ENCODE assay signal across 9 cellular contexts in the genomic region with DNA sequence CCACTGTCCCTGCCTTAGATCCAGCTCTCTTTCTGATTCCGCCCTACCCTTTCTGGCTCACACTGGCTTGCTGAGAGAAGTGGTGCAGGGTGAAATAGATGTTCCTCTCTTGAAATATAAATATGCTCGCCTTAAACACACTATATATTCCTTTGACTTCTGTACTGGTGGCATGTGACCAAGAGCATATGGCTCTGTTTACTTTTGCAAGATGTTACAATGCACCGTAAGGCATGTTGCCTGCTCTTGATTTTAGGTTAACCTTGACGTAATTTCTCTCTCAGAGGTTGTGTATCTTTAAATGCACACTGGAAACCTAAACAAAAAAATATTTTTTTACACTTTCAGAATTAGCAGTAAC. TPM values are rescaled to one million over a fixed set of nuclear protein-coding genes. Genes with fewer than 3 reads are reported as not detected.
DNase-seq lines count a peak whose midpoint lies in the region; ATAC-seq, FAIRE-seq and TF ChIP-seq lines count a peak whose summit lies in the region.
"Had no signal": no experiment of that assay in that cellular context is flagged by ENCODE, and none has a peak within 500 bp of the region (broad histone marks: within the 10 kb centered on the region; RNA-seq: fewer than 3 reads in every experiment).

No MANE protein-coding gene starts in this region.

- H3K36me3 ChIP-seq in heart left ventricle = no peaks in the 10 kb centered on the region
- H3K36me3 ChIP-seq in iPS-15b (ENCODE audit: control insufficient read depth, insufficient read depth, low read length) = no peaks in the 10 kb centered on the region
- no peaks in the 10 kb centered on the region for H3K36me3 ChIP-seq in suprapubic skin

- FAIRE-seq in urothelium cell line (lab: Jason Lieb, UNC) = no peak

- WGBS in heart left ventricle, 4 donors = 14 to 23% (median 18%) methylated on average over 4 of the region's 4 CpGs
- 7% methylated on average over 4 of the region's 4 CpGs for WGBS in suprapubic skin

- TF ChIP-seq POLR2A in heart left ventricle (IDR thresholded peaks at IDR 0.05) (no peak), suprapubic skin (IDR thresholded peaks at IDR 0.05) (no peak)

- peaks cover 34% of the 10 kb centered on the region for H3K27me3 Mint-ChIP-seq in T-helper 17 cell

- intact Hi-C loops in heart left ventricle (cut with DNase I) = no loop called here
- intact Hi-C loops in left ventricle myocardium superior (cut with micrococcal nuclease) = no loop called here

- peaks cover 35% of the 10 kb centered on the region for H3K4me1 Mint-ChIP-seq in T-helper 17 cell

- H3K9me3 ChIP-seq in heart left ventricle = peaks cover 0 to 14% (median 0%) of the 10 kb centered on the region in 12 donors
- H3K9me3 ChIP-seq in T-helper 17 cell (ENCODE audit: control insufficient read depth, low read length, poor library complexity, severe bottlenecking) = peaks cover 7% of the 10 kb centered on the region
- no peaks in the 10 kb centered on the region for H3K9me3 ChIP-seq in iPS-15b (ENCODE audit: control insufficient read depth, insufficient read depth, low read length)
- H3K9me3 ChIP-seq in suprapubic skin = no peaks in the 10 kb centered on the region

- H3K36me3 Mint-ChIP-seq in T-helper 17 cell (ENCODE audit: low read depth) = peaks cover 11% of the 10 kb centered on the region

- H3K4me3 Mint-ChIP-seq in T-helper 17 cell = peak overlapping the region; percentile 89

- H3K4me3 ChIP-seq in heart left ventricle = peak overlapping the region; percentile 72 to 95 (median 84)
- H3K4me3 ChIP-seq in iPS-15b (ENCODE audit: low read depth, low read length) = peak overlapping the region; percentile 96
- peak overlapping the region; percentile 96 for H3K4me3 ChIP-seq in suprapubic skin

- H3K27me3 ChIP-seq in heart left ventricle (peaks cover 18 to 39% (median 33%) of the 10 kb centered on the region in 9 donors), iPS-15b (ENCODE audit: control insufficient read depth, insufficient read depth, low read length) (peaks cover 39% of the 10 kb centered on the region), suprapubic skin (peaks cover 37% of the 10 kb centered on the region)

- ATAC-seq in heart left ventricle = no peak
- ATAC-seq in left ventricle myocardium superior = no peak
- ATAC-seq in T-helper 17 cell = no peak
- no peak for ATAC-seq in HG02571 (IDR thresholded peaks at IDR 0.05; ENCODE audit: unreplicated experiment)

- TF ChIP-seq EP300 in suprapubic skin (IDR thresholded peaks at IDR 0.05) = no peak

- H3K27ac ChIP-seq in heart left ventricle (peak overlapping the region in 10 of 12 donors; percentile 23 to 81 (median 72)), suprapubic skin (peak overlapping the region; percentile 83)

- TF ChIP-seq CTCF in heart left ventricle (IDR thresholded peaks at IDR 0.05) = no peak
- TF ChIP-seq CTCF in suprapubic skin (IDR thresholded peaks at IDR 0.05) = no peak

- peak overlapping the region; percentile 59 for H3K27ac Mint-ChIP-seq in T-helper 17 cell

- H3K9ac ChIP-seq in iPS-15b (ENCODE audit: low read depth, low read length) = peak overlapping the region; percentile 95

- H3K4me1 ChIP-seq in heart left ventricle (peaks cover 0 to 41% (median 15%) of the 10 kb centered on the region in 12 donors), iPS-15b (ENCODE audit: control insufficient read depth, insufficient read depth, low read length) (peaks cover 2% of the 10 kb centered on the region), suprapubic skin (peaks cover 43% of the 10 kb centered on the region)

- no peak for DNase-seq in heart left ventricle
- DNase-seq in left ventricle myocardium superior = no peak
- no peak for DNase-seq in T-helper 17 cell
- DNase-seq in suprapubic skin (ENCODE audit: low spot score in 2 of 2) = no peak
- no peak for DNase-seq in urothelium cell line (ENCODE audit: low spot score)
- no peak for DNase-seq in NOMO-1 (lab: John Stamatoyannopoulos, UW; ENCODE audit: unreplicated experiment in 2 of 2)

RNA-seq across cellular contexts. Expression of a gene that starts 0.7 kb away (rescaled TPM):
- 10 to 100 TPM; 15.7 to 24.9 (median 21.9) TPM for total RNA-seq in heart left ventricle
- 10 to 100 TPM in 1 of 2 donors, 1 to 10 TPM in 1; 9.5 to 17.2 TPM for polyA plus RNA-seq in heart left ventricle
- 20.6 TPM for total RNA-seq in left ventricle myocardium superior
- total RNA-seq in T-helper 17 cell = 10 to 100 TPM; 30.8 to 31.6 TPM
- 10 to 100 TPM; 20.4 to 33.2 (median 30.4) TPM for total RNA-seq in suprapubic skin

RNA-seq across cellular contexts. Expression of a gene that starts 4.4 kb away (rescaled TPM):
- total RNA-seq in heart left ventricle (under 1 TPM in 8 of 9 donors, not detected in 1; 0.16 to 1.00 (median 0.78) TPM), left ventricle myocardium superior (0.87 TPM), T-helper 17 cell (not detected), suprapubic skin (1 to 10 TPM in 1 of 4 donors, under 1 TPM in 3; 0.52 to 2.6 (median 0.62) TPM)
- under 1 TPM; 0.08 to 0.14 TPM for polyA plus RNA-seq in heart left ventricle
- total RNA-seq: glomerular endothelial cell had no signal
